Comparison of ENCODE assay signal across 8 cellular contexts in the genomic region with DNA sequence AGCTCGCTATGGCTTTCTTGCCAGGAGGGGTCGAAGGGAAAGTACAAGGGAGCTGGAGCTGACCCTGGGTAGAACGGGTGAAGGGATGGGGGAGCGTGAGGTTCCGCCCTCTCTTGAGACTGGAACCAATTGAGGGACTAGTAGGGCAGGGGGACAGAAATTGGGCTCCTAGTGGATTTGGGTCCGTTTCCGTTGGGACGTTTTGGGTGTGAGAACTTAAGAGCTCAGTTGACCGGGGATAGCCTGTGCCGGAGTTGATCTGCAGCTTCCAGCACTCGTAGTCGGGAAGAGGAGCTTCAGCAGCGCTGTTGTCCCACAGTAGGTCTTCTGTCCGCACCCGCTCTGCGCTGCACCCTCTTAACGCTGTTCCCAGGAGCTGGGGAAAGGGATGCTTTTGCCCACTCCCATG. TPM values are rescaled to one million over a fixed set of nuclear protein-coding genes. Genes with fewer than 3 reads are reported as not detected.
A peak's percentile ranks its signal among the peaks of the same experiment; 100 is the strongest.
DNase-seq lines count a peak whose midpoint lies in the region; ATAC-seq, FAIRE-seq and TF ChIP-seq lines count a peak whose summit lies in the region.

No MANE protein-coding gene starts in this region.

- intact Hi-C loops in colonic mucosa (cut with DNase I) (no loop called here), HepG2 (cut with micrococcal nuclease; ENCODE audit: unreplicated experiment) (loop anchor here (5.0 kb wide), 1 partner anchor 55 kb away; no protein-coding TSS in a partner anchor)

- DNase-seq in Daoy (ENCODE audit: low read depth) (peak; percentile 9), RPMI7951 (ENCODE audit: low read depth) (peak; percentile 31), colonic mucosa (peak; percentile 45), HepG2 (ENCODE audit: low spot score) (peak; percentile 12), NCI-H345 (lab: John Stamatoyannopoulos, UW) (no peak), occipital lobe (lab: John Stamatoyannopoulos, UW) (no peak)

- CTCF ChIA-PET in HEK293 (lab: Yijun Ruan, JAX) (interaction anchor here (0.7 to 2.4 kb wide), 21 partner anchors 11 to 1479 kb away, joined by 3 to 36 read pairs (median 5); partner anchors contain the start of genes NAA38 and RNF227), HepG2 (lab: Yijun Ruan, JAX; ENCODE audit: low intra/inter-chr PET ratio, low total read pairs) (interaction anchor here (0.8 to 1.2 kb wide), 2 partner anchors 56 to 109 kb away, joined by 3 read pairs; no protein-coding TSS in a partner anchor)

- H2AFZ ChIP-seq in HepG2 (ENCODE audit: low read length): peak overlapping the region; percentile 45

- in situ Hi-C loops in HepG2 (cut with HindIII; ENCODE audit: extremely low pct_ligation_motif_present, low pct_unique_long_range_greater_than_20kb): no loop called here

- BruUV-seq in HepG2 (replicated peaks; lab: Mats Ljungman, UMichigan): no TSS peak

- POLR2A ChIA-PET in HEK293 (lab: Yijun Ruan, JAX): interaction anchor here (0.6 to 5.3 kb wide), 30 partner anchors 10 to 529 kb away, joined by 3 to 66 read pairs (median 4); partner anchors contain the start of genes CHD3, FXR2, KDM6B and NAA38
- POLR2A ChIA-PET in HepG2 (lab: Yijun Ruan, JAX): interaction anchor here (0.8 to 3.6 kb wide), 14 partner anchors 8 to 450 kb away, joined by 3 to 27 read pairs (median 4); partner anchors contain the start of genes CYB5D1, KDM6B, NAA38 and RNF227

- no peak; a peak in 1 of 4 replicates for TF ChIP-seq POLR2A in HepG2 (IDR thresholded peaks at IDR 0.05; ENCODE audit: insufficient read depth in 1 of 2, low read depth in 2 of 2, low read length in 2 of 2)

- H4K20me1 ChIP-seq in HepG2 (ENCODE audit: insufficient read depth, low read length): no peaks in the 10 kb centered on the region

- H3K27me3 ChIP-seq in colonic mucosa: no peaks in the 10 kb centered on the region
- H3K27me3 ChIP-seq in HepG2 (ENCODE audit: control insufficient read depth in 1 of 2, insufficient read depth in 2 of 2, low read length in 2 of 2): no peaks in the 10 kb centered on the region; a peak in 1 of 5 replicates
- H3K27me3 ChIP-seq in stomach smooth muscle (ENCODE audit: control insufficient read depth in 1 of 2, insufficient read depth in 2 of 2, low read length in 2 of 2): peaks cover 2 to 15% of the 10 kb centered on the region in 2 donors

- H3K36me3 ChIP-seq in HEK293 (ENCODE audit: control insufficient read depth in 2 of 2, insufficient read depth in 1 of 2, low read length in 2 of 2) (peaks cover 33 to 62% of the 10 kb centered on the region in 2 experiments), colonic mucosa (no peaks in the 10 kb centered on the region), HepG2 (replicated peaks in 1 of 2; ENCODE audit: control insufficient read depth in 1 of 2, insufficient read depth in 2 of 2, low read length in 2 of 2) (peaks cover 4 to 18% of the 10 kb centered on the region in 2 experiments; a peak in 4 of 5 replicates), stomach smooth muscle (ENCODE audit: control insufficient read depth in 2 of 2, insufficient read depth in 2 of 2, low read length in 2 of 2) (peaks cover 12 to 14% of the 10 kb centered on the region in 2 donors)

- H3K27ac ChIP-seq in HEK293 (ENCODE audit: extremely low read depth, low read depth, low read length) (peak overlapping the region; percentile 57; the same call in 1 of the 2 replicates), colonic mucosa (peak overlapping the region; percentile 72), HepG2 (ENCODE audit: extremely low read length, insufficient read depth, low read length) (peak overlapping the region; percentile 67), stomach smooth muscle (ENCODE audit: low read length) (peak overlapping the region; percentile 77)

- no peak for TF ChIP-seq RAD21 in HepG2 (CRISPR knock-in tag; IDR thresholded peaks at IDR 0.05)

- TF ChIP-seq EP300 in HepG2 (IDR thresholded peaks at IDR 0.05; ENCODE audit: low read depth in 2 of 2, low read length in 2 of 2) (no peak), HepG2 (CRISPR knock-in tag; IDR thresholded peaks at IDR 0.05; ENCODE audit: borderline replicate concordance) (no peak)

- 0% methylated on average over 9 of the region's 17 CpGs for WGBS in HepG2 (ENCODE audit: low lambda C conversion rate)

- ATAC-seq in HepG2: peak; percentile 42

- TF ChIP-seq CTCF in HEK293 (tag by site-specific recombination; IDR thresholded peaks at IDR 0.05) (no peak), colonic mucosa (IDR thresholded peaks at IDR 0.05) (no peak), HepG2 (CRISPR knock-in tag; IDR thresholded peaks at IDR 0.05) (no peak)

- no peak for FAIRE-seq in HepG2 (lab: Jason Lieb, UNC)

- H3K9me3 ChIP-seq in HEK293 (ENCODE audit: control insufficient read depth, insufficient read depth, low read depth, low read length) (no peaks in the 10 kb centered on the region), colonic mucosa (no peaks in the 10 kb centered on the region), HepG2 (ENCODE audit: low read length) (no peaks in the 10 kb centered on the region), stomach smooth muscle (ENCODE audit: control insufficient read depth in 2 of 2, low read length in 2 of 2) (no peaks in the 10 kb centered on the region)

- peak overlapping the region; percentile 97 for H3K4me2 ChIP-seq in HepG2 (ENCODE audit: low read depth, low read length)

- H3K4me3 ChIP-seq in HEK293 (ENCODE audit: low read depth, low read length) (peak overlapping the region; percentile 93), colonic mucosa (peak overlapping the region; percentile 95), HepG2 (replicated peaks in 1 of 3; ENCODE audit: insufficient read depth in 1 of 3, low read depth in 2 of 3, low read length in 3 of 3) (peak overlapping the region; percentile 74 to 93 (median 80)), stomach smooth muscle (ENCODE audit: low read length in 2 of 2) (peak overlapping the region; percentile 85 to 99)

- H3K4me1 ChIP-seq in HEK293 (ENCODE audit: control insufficient read depth, insufficient read depth, low read length) (peaks cover 5% of the 10 kb centered on the region; the same call in 1 of the 2 replicates), colonic mucosa (no peaks in the 10 kb centered on the region), HepG2 (ENCODE audit: insufficient read depth, low read length) (peaks cover 26% of the 10 kb centered on the region), stomach smooth muscle (ENCODE audit: control insufficient read depth, insufficient read depth, low read length) (peaks cover 30% of the 10 kb centered on the region)

- peaks cover 14% of the 10 kb centered on the region for H3K79me2 ChIP-seq in HepG2 (ENCODE audit: insufficient read depth, low read length)

- H3K9ac ChIP-seq in colonic mucosa (ENCODE audit: low read depth in 2 of 2, low read length in 2 of 2): peak overlapping the region; percentile 86 to 98
- peak overlapping the region; percentile 93 for H3K9ac ChIP-seq in HepG2 (ENCODE audit: insufficient read depth, low read depth, low read length)
- H3K9ac ChIP-seq in stomach smooth muscle (ENCODE audit: low read length in 2 of 2): peak overlapping the region; percentile 68 to 89

RNA-seq across cellular contexts. Expression of gene CNTROB, which starts 0.5 kb away (rescaled TPM):
- total RNA-seq in Daoy (2014; rRNA removed; shearing (Covaris generic)): 14.9 and 22.0 TPM in 2 replicates
- total RNA-seq in RPMI7951 (2014; rRNA removed; shearing (Covaris generic)): 19.6 and 23.2 TPM in 2 replicates
- 10 to 100 TPM; 23.9 to 40.6 TPM for total RNA-seq in colonic mucosa
- total RNA-seq in HepG2 (2016; rRNA removed; fragmentation: Illumina TruSeq; extraction: Trizol): 13.3 and 24.1 TPM in 2 replicates
- total RNA-seq in HepG2 (2016; cell fraction: cytosol; rRNA removed; fragmentation: Illumina TruSeq; extraction: Trizol; ENCODE audit: low read depth): 8.1 and 9.3 TPM in 2 replicates
- 11.9 and 23.0 TPM in 2 replicates for total RNA-seq in HepG2 (2016; cell fraction: insoluble cytoplasmic fraction; rRNA removed; fragmentation: Illumina TruSeq; extraction: Trizol)
- 10.1 and 11.2 TPM in 2 replicates for total RNA-seq in HepG2 (2016; cell fraction: membrane; rRNA removed; fragmentation: Illumina TruSeq; extraction: Trizol)
- 23.2 and 26.4 TPM in 2 replicates for total RNA-seq in HepG2 (2016; cell fraction: nucleus; rRNA removed; fragmentation: Illumina TruSeq; extraction: Trizol)
- polyA plus RNA-seq in HepG2 (2011; rRNA removed): 21.2 and 24.3 TPM in 2 replicates
- polyA plus RNA-seq in HepG2 (2011; cell fraction: cytosol; rRNA removed): 10.6 and 11.9 TPM in 2 replicates
- 64.8 and 74.8 TPM in 2 replicates for polyA plus RNA-seq in HepG2 (2011; cell fraction: nucleus; rRNA removed)
- polyA plus RNA-seq in HepG2 (2012): 14.3 and 16.3 TPM in 2 replicates
- polyA plus RNA-seq in HepG2 (2016; cell fraction: cytosol; fragmentation: Illumina TruSeq; extraction: Trizol; ENCODE audit: low read depth): 3.0 and 3.9 TPM in 2 replicates
- 12.3 and 14.2 TPM in 2 replicates for polyA plus RNA-seq in HepG2 (2016; cell fraction: insoluble cytoplasmic fraction; fragmentation: Illumina TruSeq; extraction: Trizol; ENCODE audit: low read depth)
- polyA plus RNA-seq in HepG2 (2016; cell fraction: membrane; fragmentation: Illumina TruSeq; extraction: Trizol; ENCODE audit: low read depth): 8.2 and 9.5 TPM in 2 replicates
- polyA plus RNA-seq in HepG2 (2016; cell fraction: nucleus; fragmentation: Illumina TruSeq; extraction: Trizol; ENCODE audit: insufficient read depth, low read depth): 68.1 and 69.5 TPM in 2 replicates
- polyA minus RNA-seq in HepG2 (2011; rRNA and poly(A)+ RNA removed; ENCODE audit: low replicate concordance): 18.0 and 57.0 TPM in 2 replicates
- 5.4 and 5.7 TPM in 2 replicates for polyA minus RNA-seq in HepG2 (2011; cell fraction: cytosol; rRNA and poly(A)+ RNA removed)
- polyA minus RNA-seq in HepG2 (2011; cell fraction: nucleus; rRNA and poly(A)+ RNA removed): 26.5 and 33.7 TPM in 2 replicates
- total RNA-seq in occipital lobe: 23.4 TPM

RNA-seq across cellular contexts. Expression of gene TRAPPC1, which starts 0.7 kb away (rescaled TPM):
- 5.4 and 13.1 TPM in 2 replicates for total RNA-seq in Daoy (2014; rRNA removed; shearing (Covaris generic))
- total RNA-seq in RPMI7951 (2014; rRNA removed; shearing (Covaris generic)): 39.9 and 54.2 TPM in 2 replicates
- total RNA-seq in colonic mucosa: 100 to 1,000 TPM; 116 to 129 TPM
- 28.1 and 36.9 TPM in 2 replicates for total RNA-seq in HepG2 (2016; rRNA removed; fragmentation: Illumina TruSeq; extraction: Trizol)
- 18.6 and 30.6 TPM in 2 replicates for total RNA-seq in HepG2 (2016; cell fraction: cytosol; rRNA removed; fragmentation: Illumina TruSeq; extraction: Trizol; ENCODE audit: low read depth)
- total RNA-seq in HepG2 (2016; cell fraction: insoluble cytoplasmic fraction; rRNA removed; fragmentation: Illumina TruSeq; extraction: Trizol): 26.6 and 30.5 TPM in 2 replicates
- total RNA-seq in HepG2 (2016; cell fraction: membrane; rRNA removed; fragmentation: Illumina TruSeq; extraction: Trizol): 27.2 and 41.0 TPM in 2 replicates
- 16.5 and 21.7 TPM in 2 replicates for total RNA-seq in HepG2 (2016; cell fraction: nucleus; rRNA removed; fragmentation: Illumina TruSeq; extraction: Trizol)
- 44.9 and 46.7 TPM in 2 replicates for polyA plus RNA-seq in HepG2 (2011; rRNA removed)
- polyA plus RNA-seq in HepG2 (2011; cell fraction: cytosol; rRNA removed): 117 and 121 TPM in 2 replicates
- 33.8 and 41.2 TPM in 2 replicates for polyA plus RNA-seq in HepG2 (2011; cell fraction: nucleus; rRNA removed)
- 82.0 and 92.0 TPM in 2 replicates for polyA plus RNA-seq in HepG2 (2012)
- 119 and 155 TPM in 2 replicates for polyA plus RNA-seq in HepG2 (2016; cell fraction: cytosol; fragmentation: Illumina TruSeq; extraction: Trizol; ENCODE audit: low read depth)
- 128 and 160 TPM in 2 replicates for polyA plus RNA-seq in HepG2 (2016; cell fraction: insoluble cytoplasmic fraction; fragmentation: Illumina TruSeq; extraction: Trizol; ENCODE audit: low read depth)
- 121 and 142 TPM in 2 replicates for polyA plus RNA-seq in HepG2 (2016; cell fraction: membrane; fragmentation: Illumina TruSeq; extraction: Trizol; ENCODE audit: low read depth)
- 73.6 and 93.7 TPM in 2 replicates for polyA plus RNA-seq in HepG2 (2016; cell fraction: nucleus; fragmentation: Illumina TruSeq; extraction: Trizol; ENCODE audit: insufficient read depth, low read depth)
- polyA minus RNA-seq in HepG2 (2011; rRNA and poly(A)+ RNA removed; ENCODE audit: low replicate concordance): 54.8 and 75.7 TPM in 2 replicates
- 33.8 and 43.0 TPM in 2 replicates for polyA minus RNA-seq in HepG2 (2011; cell fraction: cytosol; rRNA and poly(A)+ RNA removed)
- polyA minus RNA-seq in HepG2 (2011; cell fraction: nucleus; rRNA and poly(A)+ RNA removed): 13.0 and 16.9 TPM in 2 replicates
- 22.3 TPM for total RNA-seq in occipital lobe

RNA-seq across cellular contexts. Expression of gene KCNAB3, which starts 2.8 kb away (rescaled TPM):
- 0.29 and 2.5 TPM in 2 replicates for total RNA-seq in Daoy (2014; rRNA removed; shearing (Covaris generic))
- total RNA-seq in RPMI7951 (2014; rRNA removed; shearing (Covaris generic)): 1.1 TPM in 2 replicates
- total RNA-seq in colonic mucosa (1 to 10 TPM; 1.1 to 2.6 TPM), HepG2 (2016; rRNA removed; fragmentation: Illumina TruSeq; extraction: Trizol) (0.29 TPM in 1 of 2 replicates, not detected in the other), occipital lobe (2.7 TPM)
- total RNA-seq in HepG2 (2016; cell fraction: cytosol; rRNA removed; fragmentation: Illumina TruSeq; extraction: Trizol; ENCODE audit: low read depth): not detected in 2 replicates
- 0.41 TPM in 1 of 2 replicates, not detected in the other for total RNA-seq in HepG2 (2016; cell fraction: insoluble cytoplasmic fraction; rRNA removed; fragmentation: Illumina TruSeq; extraction: Trizol)
- total RNA-seq in HepG2 (2016; cell fraction: membrane; rRNA removed; fragmentation: Illumina TruSeq; extraction: Trizol): 0.15 TPM in 1 of 2 replicates, not detected in the other
- 0.69 and 1.2 TPM in 2 replicates for total RNA-seq in HepG2 (2016; cell fraction: nucleus; rRNA removed; fragmentation: Illumina TruSeq; extraction: Trizol)
- 0.88 and 0.95 TPM in 2 replicates for polyA plus RNA-seq in HepG2 (2011; rRNA removed)
- 0.18 and 0.21 TPM in 2 replicates for polyA plus RNA-seq in HepG2 (2011; cell fraction: cytosol; rRNA removed)
- polyA plus RNA-seq in HepG2 (2011; cell fraction: nucleus; rRNA removed): 11.7 and 15.6 TPM in 2 replicates
- polyA plus RNA-seq in HepG2 (2012): 1.0 and 1.1 TPM in 2 replicates
- polyA plus RNA-seq in HepG2 (2016; cell fraction: cytosol; fragmentation: Illumina TruSeq; extraction: Trizol; ENCODE audit: low read depth): 0.07 and 0.08 TPM in 2 replicates
- not detected in 2 replicates for polyA plus RNA-seq in HepG2 (2016; cell fraction: insoluble cytoplasmic fraction; fragmentation: Illumina TruSeq; extraction: Trizol; ENCODE audit: low read depth)
- polyA plus RNA-seq in HepG2 (2016; cell fraction: membrane; fragmentation: Illumina TruSeq; extraction: Trizol; ENCODE audit: low read depth): 0.08 TPM in 1 of 2 replicates, not detected in the other
- 6.5 and 7.3 TPM in 2 replicates for polyA plus RNA-seq in HepG2 (2016; cell fraction: nucleus; fragmentation: Illumina TruSeq; extraction: Trizol; ENCODE audit: insufficient read depth, low read depth)
- 0.70 and 2.1 TPM in 2 replicates for polyA minus RNA-seq in HepG2 (2011; rRNA and poly(A)+ RNA removed; ENCODE audit: low replicate concordance)
- not detected in 2 replicates for polyA minus RNA-seq in HepG2 (2011; cell fraction: cytosol; rRNA and poly(A)+ RNA removed)
- polyA minus RNA-seq in HepG2 (2011; cell fraction: nucleus; rRNA and poly(A)+ RNA removed): 3.7 and 7.5 TPM in 2 replicates

RNA-seq across cellular contexts. Expression of gene RNF227, which starts 16.4 kb away (rescaled TPM):
- total RNA-seq in Daoy (2014; rRNA removed; shearing (Covaris generic)): 0.54 and 1.6 TPM in 2 replicates
- total RNA-seq in RPMI7951 (2014; rRNA removed; shearing (Covaris generic)): 2.3 and 7.8 TPM in 2 replicates
- total RNA-seq in colonic mucosa (1 to 10 TPM; 2.8 to 3.0 TPM), HepG2 (2016; rRNA removed; fragmentation: Illumina TruSeq; extraction: Trizol) (0.20 and 0.38 TPM in 2 replicates), occipital lobe (7.3 TPM)
- total RNA-seq in HepG2 (2016; cell fraction: cytosol; rRNA removed; fragmentation: Illumina TruSeq; extraction: Trizol; ENCODE audit: low read depth): 0.10 TPM in 1 of 2 replicates, not detected in the other
- total RNA-seq in HepG2 (2016; cell fraction: insoluble cytoplasmic fraction; rRNA removed; fragmentation: Illumina TruSeq; extraction: Trizol): 0.37 and 0.41 TPM in 2 replicates
- 0.21 and 0.22 TPM in 2 replicates for total RNA-seq in HepG2 (2016; cell fraction: membrane; rRNA removed; fragmentation: Illumina TruSeq; extraction: Trizol)
- 0.22 and 0.56 TPM in 2 replicates for total RNA-seq in HepG2 (2016; cell fraction: nucleus; rRNA removed; fragmentation: Illumina TruSeq; extraction: Trizol)
- 0.79 and 0.94 TPM in 2 replicates for polyA plus RNA-seq in HepG2 (2011; rRNA removed)
- 1.7 and 3.4 TPM in 2 replicates for polyA plus RNA-seq in HepG2 (2011; cell fraction: cytosol; rRNA removed)
- polyA plus RNA-seq in HepG2 (2011; cell fraction: nucleus; rRNA removed): 0.79 and 4.8 TPM in 2 replicates
- 0.68 and 0.79 TPM in 2 replicates for polyA plus RNA-seq in HepG2 (2012)
- polyA plus RNA-seq in HepG2 (2016; cell fraction: cytosol; fragmentation: Illumina TruSeq; extraction: Trizol; ENCODE audit: low read depth): 0.15 and 0.16 TPM in 2 replicates
- polyA plus RNA-seq in HepG2 (2016; cell fraction: insoluble cytoplasmic fraction; fragmentation: Illumina TruSeq; extraction: Trizol; ENCODE audit: low read depth): 0.49 and 0.63 TPM in 2 replicates
- polyA plus RNA-seq in HepG2 (2016; cell fraction: membrane; fragmentation: Illumina TruSeq; extraction: Trizol; ENCODE audit: low read depth): 0.23 and 0.33 TPM in 2 replicates
- polyA plus RNA-seq in HepG2 (2016; cell fraction: nucleus; fragmentation: Illumina TruSeq; extraction: Trizol; ENCODE audit: insufficient read depth, low read depth): 1.5 and 2.2 TPM in 2 replicates
- polyA minus RNA-seq in HepG2 (2011; rRNA and poly(A)+ RNA removed; ENCODE audit: low replicate concordance): 0.22 and 3.6 TPM in 2 replicates
- 0.20 and 0.26 TPM in 2 replicates for polyA minus RNA-seq in HepG2 (2011; cell fraction: cytosol; rRNA and poly(A)+ RNA removed)
- polyA minus RNA-seq in HepG2 (2011; cell fraction: nucleus; rRNA and poly(A)+ RNA removed): 0.25 and 0.64 TPM in 2 replicates

RNA-seq across cellular contexts. Expression of gene CHD3, which starts 43.9 kb away (rescaled TPM):
- total RNA-seq in Daoy (2014; rRNA removed; shearing (Covaris generic)): 27.5 and 31.8 TPM in 2 replicates
- total RNA-seq in RPMI7951 (2014; rRNA removed; shearing (Covaris generic)): 20.3 and 30.8 TPM in 2 replicates
- total RNA-seq in colonic mucosa: 100 to 1,000 TPM in 1 of 2 donors, 10 to 100 TPM in 1; 56.3 to 108 TPM
- total RNA-seq in HepG2 (2016; rRNA removed; fragmentation: Illumina TruSeq; extraction: Trizol): 3.3 and 3.7 TPM in 2 replicates
- 0.20 and 0.53 TPM in 2 replicates for total RNA-seq in HepG2 (2016; cell fraction: cytosol; rRNA removed; fragmentation: Illumina TruSeq; extraction: Trizol; ENCODE audit: low read depth)
- total RNA-seq in HepG2 (2016; cell fraction: insoluble cytoplasmic fraction; rRNA removed; fragmentation: Illumina TruSeq; extraction: Trizol): 1.6 and 3.6 TPM in 2 replicates
- 1.1 and 3.2 TPM in 2 replicates for total RNA-seq in HepG2 (2016; cell fraction: membrane; rRNA removed; fragmentation: Illumina TruSeq; extraction: Trizol)
- 4.7 and 9.3 TPM in 2 replicates for total RNA-seq in HepG2 (2016; cell fraction: nucleus; rRNA removed; fragmentation: Illumina TruSeq; extraction: Trizol)
- polyA plus RNA-seq in HepG2 (2011; rRNA removed): 2.7 and 3.3 TPM in 2 replicates
- polyA plus RNA-seq in HepG2 (2011; cell fraction: cytosol; rRNA removed): 1.8 and 1.9 TPM in 2 replicates
- 21.5 and 21.6 TPM in 2 replicates for polyA plus RNA-seq in HepG2 (2011; cell fraction: nucleus; rRNA removed)
- 6.4 and 10.0 TPM in 2 replicates for polyA plus RNA-seq in HepG2 (2012)
- polyA plus RNA-seq in HepG2 (2016; cell fraction: cytosol; fragmentation: Illumina TruSeq; extraction: Trizol; ENCODE audit: low read depth): 0.57 and 0.75 TPM in 2 replicates
- polyA plus RNA-seq in HepG2 (2016; cell fraction: insoluble cytoplasmic fraction; fragmentation: Illumina TruSeq; extraction: Trizol; ENCODE audit: low read depth): 1.8 and 5.2 TPM in 2 replicates
- polyA plus RNA-seq in HepG2 (2016; cell fraction: membrane; fragmentation: Illumina TruSeq; extraction: Trizol; ENCODE audit: low read depth): 1.1 and 1.3 TPM in 2 replicates
- 15.5 and 16.4 TPM in 2 replicates for polyA plus RNA-seq in HepG2 (2016; cell fraction: nucleus; fragmentation: Illumina TruSeq; extraction: Trizol; ENCODE audit: insufficient read depth, low read depth)
- 8.0 and 73.1 TPM in 2 replicates for polyA minus RNA-seq in HepG2 (2011; rRNA and poly(A)+ RNA removed; ENCODE audit: low replicate concordance)
- 3.3 and 3.9 TPM in 2 replicates for polyA minus RNA-seq in HepG2 (2011; cell fraction: cytosol; rRNA and poly(A)+ RNA removed)
- polyA minus RNA-seq in HepG2 (2011; cell fraction: nucleus; rRNA and poly(A)+ RNA removed): 9.1 and 12.4 TPM in 2 replicates
- total RNA-seq in occipital lobe: 337 TPM

Comparison
In these comparisons a context has a peak if more than half of its experiments do, and no peak if none do; other contexts are left out.
1. DNase-seq: peak in Daoy (single experiment), RPMI7951 (single experiment), colonic mucosa (single experiment) and HepG2 (single experiment); none in NCI-H345 (single experiment) and occipital lobe (single experiment).
2. Peak in every context shown above with its lines, with median percentiles within 50 percentile points of each other: H3K27ac ChIP-seq, H3K4me3 ChIP-seq and H3K9ac ChIP-seq.